ENCODE assay signal across 10 cellular contexts in genomic region chr22:24243417-24243816, GRCh38. TPM values are rescaled to one million over a fixed set of nuclear protein-coding genes. Genes with fewer than 3 reads are reported as not detected.
DNase-seq lines count a peak whose midpoint lies in the region; ATAC-seq lines count a peak whose summit lies in the region.
"Not testable (repeated sequence)": the region's sequence is repeated elsewhere in the genome, so short reads cannot be mapped to it uniquely, and the experiment has no call there.
"Had no signal": no experiment of that assay in that cellular context is flagged by ENCODE, and none has a peak within 500 bp of the region (broad histone marks: within the 10 kb centered on the region; RNA-seq: fewer than 3 reads in every experiment).

No MANE protein-coding gene starts in this region.

- POLR2A ChIA-PET in CD8-positive, alpha-beta memory T cell (lab: Charles Lee): interaction anchor here (1.1 kb wide), 1 partner anchor 88 kb away, joined by 5 read pairs; no protein-coding TSS in a partner anchor

- H3K4me1 ChIP-seq in CD8-positive, alpha-beta memory T cell (ENCODE audit: insufficient read depth, low read length): peaks cover 25% of the 10 kb centered on the region

- not testable (repeated sequence) for H3K27me3 ChIP-seq in CD8-positive, alpha-beta memory T cell (ENCODE audit: insufficient read depth, low read length, poor library complexity, severe bottlenecking)

- intact Hi-C loops in left ventricle myocardium superior (cut with micrococcal nuclease): not testable (repeated sequence)

- H3K9me3 ChIP-seq in CD8-positive, alpha-beta memory T cell (ENCODE audit: low read length): not testable (repeated sequence)

- peak overlapping the region in 5 of 7 donors; percentile 58 to 68 (median 64) for H3K4me3 Mint-ChIP-seq in CD8-positive, alpha-beta memory T cell
- H3K4me3 Mint-ChIP-seq in T-helper 1 cell treated with Interleukin-12 subunit alpha and Interleukin-12 subunit beta and Interleukin-4 antibody, amounts not matched to agents 30 μg/mL and 1 μg/mL, for 36 hours: peak overlapping the region; percentile 70
- H3K4me3 Mint-ChIP-seq in activated naive CD8-positive, alpha-beta T cell: peak overlapping the region; percentile 23
- peak overlapping the region; percentile 47 for H3K4me3 Mint-ChIP-seq in natural killer cell treated with Interleukin-12 subunit alpha and Interleukin-12 subunit beta and Interleukin-15 and Interleukin-18, amount 100 ng/mL, for 72 hours
- not testable (repeated sequence) for H3K4me3 Mint-ChIP-seq in stimulated activated naive CD8-positive, alpha-beta T cell treated with anti-CD3 and anti-CD28 coated beads, Interleukin-15, Interleukin-2, amounts not matched to agents 100 ng/mL and 50 ng/mL, for 24 hours

- H3K27ac ChIP-seq in CD8-positive, alpha-beta memory T cell (ENCODE audit: low read depth, low read length): not testable (repeated sequence)

- not testable (repeated sequence) for H3K36me3 Mint-ChIP-seq in CD8-positive, alpha-beta memory T cell; T-helper 1 cell treated with Interleukin-12 subunit alpha and Interleukin-12 subunit beta and Interleukin-4 antibody, amounts not matched to agents 30 μg/mL and 1 μg/mL, for 36 hours (ENCODE audit: low read depth); activated naive CD8-positive, alpha-beta T cell; natural killer cell treated with Interleukin-12 subunit alpha and Interleukin-12 subunit beta and Interleukin-15 and Interleukin-18, amount 100 ng/mL, for 72 hours; stimulated activated naive CD8-positive, alpha-beta T cell treated with anti-CD3 and anti-CD28 coated beads, Interleukin-15, Interleukin-2, amounts not matched to agents 100 ng/mL and 50 ng/mL, for 24 hours (ENCODE audit: low read depth)

- not testable (repeated sequence) for H3K4me3 ChIP-seq in CD8-positive, alpha-beta memory T cell (ENCODE audit: low read length)

- DNase-seq in CD8-positive, alpha-beta memory T cell; natural killer cell treated with Interleukin-12 subunit alpha and Interleukin-12 subunit beta and Interleukin-15 and Interleukin-18, amount 100 ng/mL, for 72 hours (ENCODE audit: low spot score): not testable (repeated sequence)
- DNase-seq in LHCN-M2 (ENCODE audit: low read depth) (peak; percentile 79), dermis blood vessel endothelial cell (peak; percentile 47), left ventricle myocardium superior (peak; percentile 57)

- not testable (repeated sequence) for H3K9me3 Mint-ChIP-seq in CD8-positive, alpha-beta memory T cell; T-helper 1 cell treated with Interleukin-12 subunit alpha and Interleukin-12 subunit beta and Interleukin-4 antibody, amounts not matched to agents 30 μg/mL and 1 μg/mL, for 36 hours; activated naive CD8-positive, alpha-beta T cell (ENCODE audit: low read depth); natural killer cell treated with Interleukin-12 subunit alpha and Interleukin-12 subunit beta and Interleukin-15 and Interleukin-18, amount 100 ng/mL, for 72 hours; stimulated activated naive CD8-positive, alpha-beta T cell treated with anti-CD3 and anti-CD28 coated beads, Interleukin-15, Interleukin-2, amounts not matched to agents 100 ng/mL and 50 ng/mL, for 24 hours

- H3K27ac Mint-ChIP-seq in CD8-positive, alpha-beta memory T cell: peak overlapping the region in 4 of 8 donors; percentile 47 to 75 (median 64)
- peak overlapping the region; percentile 81 for H3K27ac Mint-ChIP-seq in T-helper 1 cell treated with Interleukin-12 subunit alpha and Interleukin-12 subunit beta and Interleukin-4 antibody, amounts not matched to agents 30 μg/mL and 1 μg/mL, for 36 hours
- not testable (repeated sequence) for H3K27ac Mint-ChIP-seq in activated naive CD8-positive, alpha-beta T cell
- peak overlapping the region; percentile 57 to 88 for H3K27ac Mint-ChIP-seq in natural killer cell treated with Interleukin-12 subunit alpha and Interleukin-12 subunit beta and Interleukin-15 and Interleukin-18, amount 100 ng/mL, for 72 hours
- H3K27ac Mint-ChIP-seq in stimulated activated naive CD8-positive, alpha-beta T cell treated with anti-CD3 and anti-CD28 coated beads, Interleukin-15, Interleukin-2, amounts not matched to agents 100 ng/mL and 50 ng/mL, for 24 hours: peak overlapping the region; percentile 19

- H3K36me3 ChIP-seq in CD8-positive, alpha-beta memory T cell (ENCODE audit: insufficient read depth, low read length): not testable (repeated sequence)

- ATAC-seq in left ventricle myocardium superior; natural killer cell treated with Interleukin-12 subunit alpha and Interleukin-12 subunit beta and Interleukin-15 and Interleukin-18, amount 100 ng/mL, for 72 hours: not testable (repeated sequence)

- H3K4me1 Mint-ChIP-seq in CD8-positive, alpha-beta memory T cell: peaks cover 26 to 39% (median 29%) of the 10 kb centered on the region in 3 donors
- peaks cover 43% of the 10 kb centered on the region for H3K4me1 Mint-ChIP-seq in T-helper 1 cell treated with Interleukin-12 subunit alpha and Interleukin-12 subunit beta and Interleukin-4 antibody, amounts not matched to agents 30 μg/mL and 1 μg/mL, for 36 hours (ENCODE audit: low read depth)
- peaks cover 36% of the 10 kb centered on the region for H3K4me1 Mint-ChIP-seq in activated naive CD8-positive, alpha-beta T cell (ENCODE audit: low read depth)
- peaks cover 23 to 27% of the 10 kb centered on the region in 2 donors for H3K4me1 Mint-ChIP-seq in natural killer cell treated with Interleukin-12 subunit alpha and Interleukin-12 subunit beta and Interleukin-15 and Interleukin-18, amount 100 ng/mL, for 72 hours (ENCODE audit: low read depth in 2 of 2)
- peaks cover 32% of the 10 kb centered on the region for H3K4me1 Mint-ChIP-seq in stimulated activated naive CD8-positive, alpha-beta T cell treated with anti-CD3 and anti-CD28 coated beads, Interleukin-15, Interleukin-2, amounts not matched to agents 100 ng/mL and 50 ng/mL, for 24 hours (ENCODE audit: low read depth)

- CTCF ChIA-PET in CD8-positive, alpha-beta memory T cell (lab: Charles Lee): interaction anchor here (1.1 to 2.0 kb wide), 5 partner anchors 12 to 110 kb away, joined by 3 to 9 read pairs (median 4); no protein-coding TSS in a partner anchor

- not testable (repeated sequence) for H3K27me3 Mint-ChIP-seq in CD8-positive, alpha-beta memory T cell; T-helper 1 cell treated with Interleukin-12 subunit alpha and Interleukin-12 subunit beta and Interleukin-4 antibody, amounts not matched to agents 30 μg/mL and 1 μg/mL, for 36 hours (ENCODE audit: low read depth); activated naive CD8-positive, alpha-beta T cell; natural killer cell treated with Interleukin-12 subunit alpha and Interleukin-12 subunit beta and Interleukin-15 and Interleukin-18, amount 100 ng/mL, for 72 hours; stimulated activated naive CD8-positive, alpha-beta T cell treated with anti-CD3 and anti-CD28 coated beads, Interleukin-15, Interleukin-2, amounts not matched to agents 100 ng/mL and 50 ng/mL, for 24 hours

RNA-seq across cellular contexts. Expression of gene GGT5, which starts 1.5 kb away (rescaled TPM):
- not detected for total RNA-seq in CD8-positive, alpha-beta memory T cell
- not detected for polyA plus RNA-seq in CD8-positive, alpha-beta memory T cell
- 28.0 and 39.4 TPM in 2 replicates for total RNA-seq in LHCN-M2 (2014; rRNA removed)
- polyA plus RNA-seq in LHCN-M2 (2012): 30.2 TPM
- total RNA-seq in dermis blood vessel endothelial cell: 4.9 and 27.8 TPM in 2 replicates
- 19.8 TPM for total RNA-seq in left ventricle myocardium superior
- total RNA-seq in natural killer cell treated with Interleukin-12 subunit alpha and Interleukin-12 subunit beta and Interleukin-15 and Interleukin-18, amount 100 ng/mL, for 72 hours: under 1 TPM; 0.33 to 0.42 TPM
- total RNA-seq: H1 had no signal
- polyA plus RNA-seq: keratinocyte had no signal

RNA-seq across cellular contexts. Expression of gene SPECC1L, which starts 27.2 kb away (rescaled TPM):
- total RNA-seq in CD8-positive, alpha-beta memory T cell: 10 to 100 TPM; 51.9 to 52.1 TPM
- polyA plus RNA-seq in CD8-positive, alpha-beta memory T cell: 14.9 TPM
- total RNA-seq in LHCN-M2 (2014; rRNA removed) (34.0 and 39.9 TPM in 2 replicates), dermis blood vessel endothelial cell (56.3 and 77.2 TPM in 2 replicates), left ventricle myocardium superior (52.0 TPM)
- polyA plus RNA-seq in LHCN-M2 (2012): 20.2 TPM
- 100 to 1,000 TPM in 1 of 2 donors, 10 to 100 TPM in 1; 70.0 to 114 TPM for total RNA-seq in natural killer cell treated with Interleukin-12 subunit alpha and Interleukin-12 subunit beta and Interleukin-15 and Interleukin-18, amount 100 ng/mL, for 72 hours
